26 cellular contexts compared by ENCODE assay signal in genomic region chr7:35645691-35646090, GRCh38. TPM values are rescaled to one million over a fixed set of nuclear protein-coding genes. Genes with fewer than 3 reads are reported as not detected.
DNase-seq lines count a peak whose midpoint lies in the region; ATAC-seq, FAIRE-seq and TF ChIP-seq lines count a peak whose summit lies in the region.
"Had no signal": no experiment of that assay in that cellular context is flagged by ENCODE, and none has a peak within 500 bp of the region (broad histone marks: within the 10 kb centered on the region; RNA-seq: fewer than 3 reads in every experiment).

No MANE protein-coding gene starts in this region.

- peak overlapping the region; percentile 40 for H3K4me3 ChIP-seq in CD4-positive, CD25-positive, alpha-beta regulatory T cell (ENCODE audit: low read depth, low read length)
- H3K4me3 ChIP-seq in OCI-LY3 (ENCODE audit: low read length) = peak overlapping the region; percentile 16; the same call in 1 of the 2 replicates
- H3K4me3 ChIP-seq in kidney (ENCODE audit: low read length in 2 of 2) = no peak overlapping the region
- H3K4me3 ChIP-seq: lower lobe of right lung, transverse colon had no signal

- intact Hi-C loops in kidney (cut with DNase I) = no loop called here

- peak overlapping the region; percentile 63 for H3K4me2 ChIP-seq in OCI-LY3 (ENCODE audit: low read length)

- H3K4me1 ChIP-seq in CD4-positive, CD25-positive, alpha-beta regulatory T cell (ENCODE audit: control insufficient read depth, insufficient read depth, low read length, poor library complexity, severe bottlenecking) = peaks cover 26% of the 10 kb centered on the region
- peaks cover 14% of the 10 kb centered on the region for H3K4me1 ChIP-seq in OCI-LY3 (ENCODE audit: low read length)
- H3K4me1 ChIP-seq in kidney (ENCODE audit: control insufficient read depth in 1 of 2, insufficient read depth in 1 of 2, low read depth in 1 of 2, low read length in 2 of 2) = peaks cover 18 to 25% of the 10 kb centered on the region in 2 donors

- POLR2A ChIA-PET in T-cell (lab: Charles Lee) = no interaction called here

- no peak for DNase-seq in CD4-positive, CD25-positive, alpha-beta regulatory T cell
- DNase-seq in GM18507 (ENCODE audit: extremely low spot score, insufficient read length, low read depth) = no peak
- no peak for DNase-seq in kidney
- DNase-seq in T-cell = no peak
- no peak for DNase-seq in NCI-H1048 (lab: John Stamatoyannopoulos, UW)
- DNase-seq: activated CD4-positive, alpha-beta T cell treated with anti-CD3 and anti-CD28 coated beads for 48 hours; activated T-cell treated with anti-CD3 and anti-CD28 coated beads, Interleukin-2, amount 50 U/mL, for 48 hours; amniotic stem cell; COR-L47; DMS79; effector CD4-positive, alpha-beta T cell; GF-D8; IMR-90; kidney glomerular epithelial cell; lower lobe of right lung; NCI-H1417; NCI-H2029 treated with DMSO at 0.1 percent for 48 hours; retina; stimulated activated CD4-positive, alpha-beta T cell treated with anti-CD3 and anti-CD28 coated beads, Interleukin-2, amount 100 ng/mL, for 24 hours; transverse colon had no signal

- H3K9ac ChIP-seq in OCI-LY3 (ENCODE audit: low read length) (no peak overlapping the region), kidney (ENCODE audit: low read length in 2 of 2) (no peak overlapping the region)

- H2AFZ ChIP-seq in OCI-LY3 (ENCODE audit: low read depth, low read length) = no peak overlapping the region

- peaks cover 61 to 75% (median 68%) of the 10 kb centered on the region in 4 donors for H3K4me1 Mint-ChIP-seq in CD4-positive, CD25-positive, alpha-beta regulatory T cell
- H3K4me1 Mint-ChIP-seq in T-cell = peaks cover 76 to 86% (median 82%) of the 10 kb centered on the region in 3 donors

- peak overlapping the region in 1 of 3 donors; percentile 14 for H3K27ac Mint-ChIP-seq in CD4-positive, CD25-positive, alpha-beta regulatory T cell
- no peak overlapping the region for H3K27ac Mint-ChIP-seq in T-cell

- no peak overlapping the region for H3K27ac ChIP-seq in CD4-positive, CD25-positive, alpha-beta regulatory T cell (ENCODE audit: insufficient read depth, low read length, poor library complexity, severe bottlenecking)
- H3K27ac ChIP-seq in OCI-LY3 (ENCODE audit: low read length) = no peak overlapping the region
- H3K27ac ChIP-seq in kidney (ENCODE audit: low read depth in 2 of 2, low read length in 2 of 2) = no peak overlapping the region
- H3K27ac ChIP-seq: lower lobe of right lung, RWPE1 had no signal

- no peaks in the 10 kb centered on the region for H3K9me3 Mint-ChIP-seq in CD4-positive, CD25-positive, alpha-beta regulatory T cell
- H3K9me3 Mint-ChIP-seq in T-cell = no peaks in the 10 kb centered on the region
- H3K9me3 Mint-ChIP-seq: activated naive CD4-positive, alpha-beta T cell treated with anti-CD3 and anti-CD28 coated beads for 36 hours had no signal

- H3K27me3 ChIP-seq in CD4-positive, CD25-positive, alpha-beta regulatory T cell (ENCODE audit: control insufficient read depth, insufficient read depth, low read length) = no peaks in the 10 kb centered on the region
- no peaks in the 10 kb centered on the region for H3K27me3 ChIP-seq in OCI-LY3 (ENCODE audit: low read depth, low read length)
- H3K27me3 ChIP-seq: transverse colon had no signal

- CTCF ChIA-PET in T-cell (lab: Charles Lee) = interaction anchor here in 1 of 2 donors (1.1 kb wide), 2 partner anchors 22 to 157 kb away, joined by 4 to 5 read pairs; no protein-coding TSS in a partner anchor

- no peaks in the 10 kb centered on the region for H3K79me2 ChIP-seq in OCI-LY3 (ENCODE audit: low read length)

- FAIRE-seq in GM18507 (lab: Jason Lieb, UNC) (peak; percentile 52), kidney (lab: Jason Lieb, UNC) (peak; percentile 3)
- FAIRE-seq: colon had no signal

- no peak for ATAC-seq in CD4-positive, CD25-positive, alpha-beta regulatory T cell (ENCODE audit: low read depth in 2 of 2)
- no peak for ATAC-seq in T-cell (replicated peaks in 1 of 4)
- no peak for ATAC-seq in HG03442 (IDR thresholded peaks at IDR 0.05; ENCODE audit: unreplicated experiment)
- ATAC-seq: lower lobe of right lung had no signal

- H4K20me1 ChIP-seq in OCI-LY3 (ENCODE audit: insufficient read depth, low read length) = no peaks in the 10 kb centered on the region

- H3K36me3 ChIP-seq in CD4-positive, CD25-positive, alpha-beta regulatory T cell (ENCODE audit: control insufficient read depth, insufficient read depth, low read length) = peaks cover 15% of the 10 kb centered on the region
- H3K36me3 ChIP-seq in OCI-LY3 (replicated peaks; ENCODE audit: low read depth, low read length) (no peaks in the 10 kb centered on the region), kidney (ENCODE audit: control insufficient read depth in 1 of 2, insufficient read depth in 2 of 2, low read length in 2 of 2) (no peaks in the 10 kb centered on the region)
- H3K36me3 ChIP-seq: transverse colon had no signal

- TF ChIP-seq CTCF in OCI-LY3 (IDR thresholded peaks at IDR 0.05; ENCODE audit: low read depth, low read length) (no peak), kidney (IDR thresholded peaks at IDR 0.05; ENCODE audit: borderline replicate concordance, extremely low read depth, insufficient read depth) (no peak)

- no peaks in the 10 kb centered on the region for H3K9me3 ChIP-seq in CD4-positive, CD25-positive, alpha-beta regulatory T cell (ENCODE audit: control insufficient read depth in 2 of 2, low read length in 2 of 2)
- no peaks in the 10 kb centered on the region for H3K9me3 ChIP-seq in OCI-LY3 (ENCODE audit: insufficient read depth, low read length)
- H3K9me3 ChIP-seq in kidney (ENCODE audit: control insufficient read depth in 1 of 2, low read length in 2 of 2) = no peaks in the 10 kb centered on the region
- H3K9me3 ChIP-seq: lower lobe of right lung, transverse colon had no signal

- no peaks in the 10 kb centered on the region for H3K27me3 Mint-ChIP-seq in CD4-positive, CD25-positive, alpha-beta regulatory T cell
- H3K27me3 Mint-ChIP-seq in T-cell = no peaks in the 10 kb centered on the region

- no peak overlapping the region for H3K4me3 Mint-ChIP-seq in CD4-positive, CD25-positive, alpha-beta regulatory T cell
- no peak overlapping the region for H3K4me3 Mint-ChIP-seq in T-cell
- H3K4me3 Mint-ChIP-seq: activated naive CD4-positive, alpha-beta T cell treated with anti-CD3 and anti-CD28 coated beads for 36 hours; nephron had no signal

- peaks cover 22% of the 10 kb centered on the region for H3K36me3 Mint-ChIP-seq in CD4-positive, CD25-positive, alpha-beta regulatory T cell
- peaks cover 36% of the 10 kb centered on the region for H3K36me3 Mint-ChIP-seq in T-cell

RNA-seq across cellular contexts. Expression of gene HERPUD2, which starts 49.2 kb away (rescaled TPM):
- total RNA-seq in CD4-positive, CD25-positive, alpha-beta regulatory T cell = 113 TPM
- polyA plus RNA-seq in CD4-positive, CD25-positive, alpha-beta regulatory T cell = 10 to 100 TPM; 75.2 to 81.3 (median 79.7) TPM
- 28.9 TPM for total RNA-seq in kidney
- 10.0 TPM for polyA plus RNA-seq in kidney (ENCODE audit: insufficient read depth, low read depth, low replicate concordance)
- total RNA-seq in T-cell = 100 to 1,000 TPM in 1 of 5 donors, 10 to 100 TPM in 4; 58.4 to 122 (median 67.5) TPM

Comparison
In these comparisons a context has a peak if more than half of its experiments do, and no peak if none do; other contexts are left out.
1. H3K4me3 ChIP-seq: peak in CD4-positive, CD25-positive, alpha-beta regulatory T cell (single experiment) and OCI-LY3 (single experiment); none in kidney (0 of 2).